8 cellular contexts compared by ENCODE assay signal in genomic region chr3:15205934-15206661, GRCh38. TPM values are rescaled to one million over a fixed set of nuclear protein-coding genes. Genes with fewer than 3 reads are reported as not detected.
DNase-seq lines count a peak whose midpoint lies in the region; ATAC-seq and TF ChIP-seq lines count a peak whose summit lies in the region.

TSS of gene CAPN7 (plus strand) at chr3:15206246. CDS start at chr3:15206496, 250 bp downstream.

- H3K9me3 ChIP-seq in OCI-LY7 (ENCODE audit: low read length): no peaks in the 10 kb centered on the region

- CTCF ChIA-PET in OCI-LY7 (lab: Charles Lee; ENCODE audit: unreplicated experiment): interaction anchor here (0.7 to 2.6 kb wide), 4 partner anchors 9 to 914 kb away, joined by 3 to 11 read pairs (median 4); no protein-coding TSS in a partner anchor

- no peaks in the 10 kb centered on the region for H3K9me2 ChIP-seq in OCI-LY7 (ENCODE audit: insufficient read depth, low read length)

- BruUV-seq in OCI-LY7 (replicated peaks; lab: Mats Ljungman, UMichigan): no TSS peak

- POLR2A ChIA-PET in OCI-LY7 (lab: Charles Lee): interaction anchor here (0.6 to 5.7 kb wide), 24 partner anchors 9 to 591 kb away, joined by 3 to 41 read pairs (median 4); no protein-coding TSS in a partner anchor

- peak within 1 kb of the TSS; percentile 74 for H3K27ac ChIP-seq in OCI-LY7 (ENCODE audit: low read depth, low read length, poor library complexity, severe bottlenecking)

- H3K36me3 ChIP-seq in OCI-LY7 (ENCODE audit: insufficient read depth, low read length): peaks cover 11% of the 10 kb centered on the region

- H3K36me3 Mint-ChIP-seq in activated naive CD4-positive, alpha-beta T cell treated with anti-CD3 and anti-CD28 coated beads, Interleukin-2, amount 50 U/mL, for 72 hours: peaks cover 6% of the 10 kb centered on the region in 2 donors

- peak within 1 kb of the TSS; percentile 87 to 93 for H3K27ac Mint-ChIP-seq in activated naive CD4-positive, alpha-beta T cell treated with anti-CD3 and anti-CD28 coated beads, Interleukin-2, amount 50 U/mL, for 72 hours

- no peaks in the 10 kb centered on the region for H4K20me1 ChIP-seq in OCI-LY7 (ENCODE audit: insufficient read depth, low read length)

- peak within 1 kb of the TSS; percentile 84 for H3K4me2 ChIP-seq in OCI-LY7 (ENCODE audit: low read length)

- peak within 1 kb of the TSS; percentile 91 for H2AFZ ChIP-seq in OCI-LY7 (ENCODE audit: low read length)

- H3K4me1 ChIP-seq in OCI-LY7 (ENCODE audit: insufficient read depth, low read length, poor library complexity, severe bottlenecking): peaks cover 30% of the 10 kb centered on the region

- peak; percentile 87 for ATAC-seq in HG02571 (IDR thresholded peaks at IDR 0.05; ENCODE audit: unreplicated experiment)
- ATAC-seq in activated naive CD4-positive, alpha-beta T cell treated with anti-CD3 and anti-CD28 coated beads, Interleukin-2, amount 50 U/mL, for 72 hours: peak; percentile 90 to 91

- intact Hi-C loops in OCI-LY7 (cut with micrococcal nuclease; ENCODE audit: unreplicated experiment): loop anchor here (2.0 to 10.0 kb wide), 5 partner anchors 107 to 1039 kb away; partner anchors contain the start of genes NR2C2 and RBSN
- intact Hi-C loops in cardiac septum (cut with DNase I): loop anchor here (5.0 kb wide), 1 partner anchor 99 kb away; no protein-coding TSS in a partner anchor

- peak; percentile 95 for DNase-seq in OCI-LY7 (ENCODE audit: low spot score)
- peak; percentile 96 to 98 for DNase-seq in activated naive CD4-positive, alpha-beta T cell treated with anti-CD3 and anti-CD28 coated beads, Interleukin-2, amount 50 U/mL, for 72 hours (ENCODE audit: low spot score in 2 of 2)
- peak; percentile 98 for DNase-seq in cardiac septum (ENCODE audit: low spot score)
- peak; percentile 93 for DNase-seq in putamen (ENCODE audit: low spot score)
- DNase-seq in NCI-H510A treated with DMSO at 0.1 percent for 48 hours (lab: John Stamatoyannopoulos, UW): no peak
- DNase-seq in SKM-1 treated with dmso at 0.1 percent for 144 hours (lab: John Stamatoyannopoulos, UW; ENCODE audit: unreplicated experiment): no peak

- no peak; the same call in 1 of the 2 replicates for TF ChIP-seq CTCF in OCI-LY7 (conservative IDR thresholded peaks at IDR 0.05; ENCODE audit: low read length)

- H3K4me3 ChIP-seq in OCI-LY7 (ENCODE audit: low read depth, low read length, poor library complexity, severe bottlenecking): peak within 1 kb of the TSS; percentile 74

- peaks cover 37% of the 10 kb centered on the region for H3K79me2 ChIP-seq in OCI-LY7 (ENCODE audit: insufficient read depth, low read depth, low read length)

- peak; percentile 90 for TF ChIP-seq POLR2A in GM10847 (IDR thresholded peaks at IDR 0.05; ENCODE audit: extremely low read depth, insufficient read length)

- H3K9me3 Mint-ChIP-seq in activated naive CD4-positive, alpha-beta T cell treated with anti-CD3 and anti-CD28 coated beads, Interleukin-2, amount 50 U/mL, for 72 hours: no peaks in the 10 kb centered on the region

RNA-seq across cellular contexts. Expression of gene CAPN7, which starts in this region (rescaled TPM):
- total RNA-seq in OCI-LY7 (2014; rRNA removed; shearing (Covaris generic)): 20.5 and 33.4 TPM in 2 replicates
- total RNA-seq in OCI-LY7 (2022) (41.5 and 44.9 TPM in 2 replicates), cardiac septum (29.2 TPM)
- 10 to 100 TPM; 25.4 to 35.0 TPM for total RNA-seq in activated naive CD4-positive, alpha-beta T cell treated with anti-CD3 and anti-CD28 coated beads, Interleukin-2, amount 50 U/mL, for 72 hours

Comparison
In these comparisons a context has a peak if more than half of its experiments do, and no peak if none do; other contexts are left out.
1. DNase-seq: peak in OCI-LY7 (single experiment), activated naive CD4-positive, alpha-beta T cell treated with anti-CD3 and anti-CD28 coated beads, Interleukin-2, amount 50 U/mL, for 72 hours (2 of 2), cardiac septum (single experiment) and putamen (single experiment); none in NCI-H510A treated with DMSO at 0.1 percent for 48 hours (single experiment) and SKM-1 treated with dmso at 0.1 percent for 144 hours (single experiment).